Comparison of ENCODE assay signal across 17 cellular contexts in the genomic region with DNA sequence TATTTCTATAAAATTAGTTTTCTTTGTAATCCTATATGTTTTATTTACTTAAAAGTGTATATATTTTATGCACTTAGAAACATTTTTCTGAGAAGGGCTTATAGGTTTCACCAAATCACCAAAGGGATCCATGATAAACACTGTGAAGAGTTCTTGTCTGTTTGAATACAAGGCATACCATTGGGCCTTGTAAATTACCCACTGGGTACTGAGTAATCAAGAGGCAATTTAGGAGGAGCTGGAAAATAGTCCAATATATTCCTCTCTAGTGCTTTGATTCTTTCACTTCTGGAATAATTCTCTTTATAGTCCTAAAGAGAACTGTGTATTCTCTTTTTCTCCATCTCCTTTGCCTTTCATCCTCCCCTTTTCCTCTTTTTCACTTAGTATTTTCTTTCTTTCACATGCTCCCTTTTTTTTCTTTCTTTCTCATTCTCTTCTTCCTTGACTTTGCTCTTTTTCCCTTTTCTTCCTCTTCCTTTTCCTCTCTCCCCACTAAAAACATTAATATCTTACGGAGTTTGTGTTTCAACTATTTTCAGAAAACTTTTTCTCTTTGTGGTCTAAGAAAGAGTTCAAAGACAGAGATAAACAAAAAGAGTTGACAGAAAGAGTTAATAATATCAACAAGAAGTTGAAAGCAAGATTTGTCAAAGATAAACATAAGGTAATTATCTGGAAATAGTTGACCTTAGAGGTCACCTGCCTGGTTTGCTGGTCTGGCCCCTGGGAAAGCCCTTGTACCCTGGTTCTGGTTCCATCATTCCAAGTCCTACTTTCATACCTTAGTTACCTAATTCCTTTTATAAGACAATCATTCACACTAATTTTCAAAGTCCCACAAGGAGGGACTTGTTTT.
DNase-seq lines count a peak whose midpoint lies in the region; ATAC-seq and TF ChIP-seq lines count a peak whose summit lies in the region.
"Had no signal": no experiment of that assay in that cellular context is flagged by ENCODE, and none has a peak within 500 bp of the region (broad histone marks: within the 10 kb centered on the region; RNA-seq: fewer than 3 reads in every experiment).

No MANE protein-coding gene starts in this region.

- H3K36me3 Mint-ChIP-seq in CD4-positive, CD25-positive, alpha-beta regulatory T cell: no peaks in the 10 kb centered on the region
- H3K36me3 Mint-ChIP-seq in HFFc6 (ENCODE audit: low read depth) (no peaks in the 10 kb centered on the region), neural crest cell (ENCODE audit: low read depth) (no peaks in the 10 kb centered on the region), immature natural killer cell (no peaks in the 10 kb centered on the region)
- H3K36me3 Mint-ChIP-seq: naive thymus-derived CD8-positive, alpha-beta T cell had no signal

- intact Hi-C loops in breast epithelium (cut with DNase I; ENCODE audit: low total_unique reads): no loop called here

- no peak overlapping the region for H3K27ac ChIP-seq in CD4-positive, CD25-positive, alpha-beta regulatory T cell (ENCODE audit: insufficient read depth, low read length, poor library complexity, severe bottlenecking)
- H3K27ac ChIP-seq in breast epithelium: peak overlapping the region; percentile 70 to 85
- H3K27ac ChIP-seq: heart right ventricle had no signal

- no peak overlapping the region for H3K4me3 Mint-ChIP-seq in CD4-positive, CD25-positive, alpha-beta regulatory T cell
- H3K4me3 Mint-ChIP-seq in HFFc6: peak overlapping the region; percentile 62
- H3K4me3 Mint-ChIP-seq in neural crest cell: no peak overlapping the region
- no peak overlapping the region for H3K4me3 Mint-ChIP-seq in immature natural killer cell
- H3K4me3 Mint-ChIP-seq: activated T-cell treated with anti-CD3 and anti-CD28 coated beads, Interleukin-2, amount 50 U/mL, for 24 hours; stimulated activated naive CD8-positive, alpha-beta T cell treated with anti-CD3 and anti-CD28 coated beads, Interleukin-15, amount 100 ng/mL, for 72 hours had no signal

- no peaks in the 10 kb centered on the region for H3K9me3 Mint-ChIP-seq in CD4-positive, CD25-positive, alpha-beta regulatory T cell
- H3K9me3 Mint-ChIP-seq in HFFc6 (no peaks in the 10 kb centered on the region), neural crest cell (no peaks in the 10 kb centered on the region), immature natural killer cell (no peaks in the 10 kb centered on the region)
- H3K9me3 Mint-ChIP-seq: activated T-cell treated with anti-CD3 and anti-CD28 coated beads, Interleukin-2, amount 50 U/mL, for 24 hours; naive thymus-derived CD8-positive, alpha-beta T cell; stimulated activated naive CD8-positive, alpha-beta T cell treated with anti-CD3 and anti-CD28 coated beads, Interleukin-15, amount 100 ng/mL, for 72 hours had no signal

- H3K4me1 ChIP-seq in CD4-positive, CD25-positive, alpha-beta regulatory T cell (ENCODE audit: control insufficient read depth, insufficient read depth, low read length, poor library complexity, severe bottlenecking): peaks cover 3% of the 10 kb centered on the region
- peaks cover 0 to 16% of the 10 kb centered on the region in 2 donors for H3K4me1 ChIP-seq in breast epithelium

- no peaks in the 10 kb centered on the region for H3K27me3 Mint-ChIP-seq in CD4-positive, CD25-positive, alpha-beta regulatory T cell
- H3K27me3 Mint-ChIP-seq in HFFc6 (ENCODE audit: insufficient read depth) (no peaks in the 10 kb centered on the region), neural crest cell (ENCODE audit: low read depth) (no peaks in the 10 kb centered on the region), immature natural killer cell (ENCODE audit: low read depth in 3 of 3) (peaks cover 0 to 2% (median 0%) of the 10 kb centered on the region in 3 donors)
- H3K27me3 Mint-ChIP-seq: activated T-cell treated with anti-CD3 and anti-CD28 coated beads, Interleukin-2, amount 50 U/mL, for 24 hours; naive thymus-derived CD8-positive, alpha-beta T cell; stimulated activated naive CD8-positive, alpha-beta T cell treated with anti-CD3 and anti-CD28 coated beads, Interleukin-15, amount 100 ng/mL, for 72 hours had no signal

- ATAC-seq in CD4-positive, CD25-positive, alpha-beta regulatory T cell (ENCODE audit: low read depth in 2 of 2): no peak
- no peak for ATAC-seq in GM21619 (IDR thresholded peaks at IDR 0.05; ENCODE audit: unreplicated experiment)
- ATAC-seq: heart right ventricle; left cardiac atrium; naive thymus-derived CD8-positive, alpha-beta T cell; sciatic nerve; stimulated activated naive CD8-positive, alpha-beta T cell treated with anti-CD3 and anti-CD28 coated beads, Interleukin-15, amount 100 ng/mL, for 72 hours had no signal

- H3K9me3 ChIP-seq in CD4-positive, CD25-positive, alpha-beta regulatory T cell (ENCODE audit: control insufficient read depth in 2 of 2, low read length in 2 of 2): no peaks in the 10 kb centered on the region
- H3K9me3 ChIP-seq in breast epithelium: no peaks in the 10 kb centered on the region
- H3K9me3 ChIP-seq: heart right ventricle had no signal

- H3K27ac Mint-ChIP-seq in CD4-positive, CD25-positive, alpha-beta regulatory T cell: peak overlapping the region in 2 of 3 donors; percentile 39 to 84
- H3K27ac Mint-ChIP-seq in HFFc6 (peak overlapping the region; percentile 61), neural crest cell (ENCODE audit: unreplicated experiment) (peak overlapping the region; percentile 4), immature natural killer cell (no peak overlapping the region)
- H3K27ac Mint-ChIP-seq: activated T-cell treated with anti-CD3 and anti-CD28 coated beads, Interleukin-2, amount 50 U/mL, for 24 hours had no signal

- DNase-seq in CD4-positive, CD25-positive, alpha-beta regulatory T cell: no peak
- DNase-seq in HFFc6: peak; percentile 46
- no peak for DNase-seq in breast epithelium (ENCODE audit: low spot score in 2 of 2)
- DNase-seq in neural crest cell (ENCODE audit: low read depth, low spot score): no peak
- no peak for DNase-seq in midbrain (lab: John Stamatoyannopoulos, UW)
- no peak for DNase-seq in EL
- no peak for DNase-seq in immature natural killer cell
- DNase-seq: activated CD4-positive, alpha-beta T cell treated with anti-CD3 and anti-CD28 coated beads, Interleukin-2, amount 50 U/mL, for 1 hour; activated T-cell treated with anti-CD3 and anti-CD28 coated beads, Interleukin-2, amount 50 U/mL, for 24 hours; amniotic stem cell; heart right ventricle; left cardiac atrium; naive thymus-derived CD8-positive, alpha-beta T cell; NCI-H187 treated with DMSO at 0.1 percent for 48 hours; stimulated activated naive CD8-positive, alpha-beta T cell treated with anti-CD3 and anti-CD28 coated beads, Interleukin-15, amount 100 ng/mL, for 72 hours had no signal

- peaks cover 19 to 54% (median 36%) of the 10 kb centered on the region in 4 donors for H3K4me1 Mint-ChIP-seq in CD4-positive, CD25-positive, alpha-beta regulatory T cell
- H3K4me1 Mint-ChIP-seq in HFFc6 (ENCODE audit: low read depth) (peaks cover 60% of the 10 kb centered on the region), neural crest cell (peaks cover 71% of the 10 kb centered on the region), immature natural killer cell (peaks cover 16 to 33% of the 10 kb centered on the region in 2 donors)

- H3K27me3 ChIP-seq in CD4-positive, CD25-positive, alpha-beta regulatory T cell (ENCODE audit: control insufficient read depth, insufficient read depth, low read length): no peaks in the 10 kb centered on the region
- no peaks in the 10 kb centered on the region for H3K27me3 ChIP-seq in breast epithelium
- H3K27me3 ChIP-seq: heart right ventricle had no signal

- TF ChIP-seq POLR2A in breast epithelium (IDR thresholded peaks at IDR 0.05): no peak

- no peak overlapping the region for H3K4me3 ChIP-seq in CD4-positive, CD25-positive, alpha-beta regulatory T cell (ENCODE audit: low read depth, low read length)
- no peak overlapping the region for H3K4me3 ChIP-seq in breast epithelium
- H3K4me3 ChIP-seq: heart right ventricle had no signal

- TF ChIP-seq CTCF in HFFc6 (IDR thresholded peaks at IDR 0.05) (no peak), breast epithelium (IDR thresholded peaks at IDR 0.05) (no peak), neural crest cell (conservative IDR thresholded peaks at IDR 0.05) (no peak)

- H3K36me3 ChIP-seq in CD4-positive, CD25-positive, alpha-beta regulatory T cell (ENCODE audit: control insufficient read depth, insufficient read depth, low read length): no peaks in the 10 kb centered on the region
- no peaks in the 10 kb centered on the region for H3K36me3 ChIP-seq in breast epithelium
- H3K36me3 ChIP-seq: heart right ventricle had no signal

Comparison
In these comparisons a context has a peak if more than half of its experiments do, and no peak if none do; other contexts are left out.
1. H3K27ac Mint-ChIP-seq: peak in CD4-positive, CD25-positive, alpha-beta regulatory T cell (2 of 3), HFFc6 (single experiment) and neural crest cell (single experiment); none in immature natural killer cell (0 of 6).